In genomic region chr10:133258818-133259602, GRCh38 we compare ENCODE assay signal across 8 cellular contexts. TPM values are rescaled to one million over a fixed set of nuclear protein-coding genes. Genes with fewer than 3 reads are reported as not detected.
DNase-seq lines count a peak whose midpoint lies in the region; ATAC-seq and TF ChIP-seq lines count a peak whose summit lies in the region.

No MANE protein-coding gene starts in this region.

- peaks cover 12% of the 10 kb centered on the region for H3K4me1 Mint-ChIP-seq in GM23338

- H3F3A ChIP-seq in GM23338 (replicated peaks; ENCODE audit: low read depth), result no peaks in the 10 kb centered on the region
- peaks cover 6% of the 10 kb centered on the region for H3F3A ChIP-seq in SK-N-SH (replicated peaks; ENCODE audit: insufficient read depth)

- H3K4me1 ChIP-seq in GM23338 (ENCODE audit: insufficient read depth), result peaks cover 13% of the 10 kb centered on the region
- peaks cover 16 to 17% of the 10 kb centered on the region in 2 experiments; a peak in 3 of 4 replicates for H3K4me1 ChIP-seq in SK-N-SH (ENCODE audit: control insufficient read depth in 1 of 2, insufficient read depth in 2 of 2, low read depth in 1 of 2, low read length in 1 of 2)

- POLR2A ChIA-PET in SK-N-SH (lab: Yijun Ruan, JAX), result no interaction called here

- CTCF ChIA-PET in SK-N-SH (lab: Yijun Ruan, JAX), result interaction anchor here (1.1 kb wide), 1 partner anchor 49 kb away, joined by 3 read pairs; no protein-coding TSS in a partner anchor

- no peaks in the 10 kb centered on the region for H4K20me1 ChIP-seq in GM23338 (replicated peaks; ENCODE audit: insufficient read depth)
- H4K20me1 ChIP-seq in SK-N-SH (ENCODE audit: insufficient read depth), result no peaks in the 10 kb centered on the region

- H3K79me2 ChIP-seq in GM23338 (replicated peaks; ENCODE audit: insufficient read depth), result no peaks in the 10 kb centered on the region
- H3K79me2 ChIP-seq in SK-N-SH (ENCODE audit: insufficient read depth), result no peaks in the 10 kb centered on the region

- H3K27ac ChIP-seq in GM23338 (ENCODE audit: low read depth) (no peak overlapping the region), SK-N-SH (ENCODE audit: low read depth in 2 of 2, low read length in 1 of 2) (peak overlapping the region in 1 of 2 experiments; percentile 76; a peak in 2 of 4 replicates)

- no peaks in the 10 kb centered on the region; the same call in 2 of the 3 replicates for H3K36me3 Mint-ChIP-seq in GM23338 (ENCODE audit: low read depth)

- H2AFZ ChIP-seq in GM23338 (no peak overlapping the region), SK-N-SH (ENCODE audit: low read depth) (peak overlapping the region; percentile 71)

- peaks cover 23% of the 10 kb centered on the region for H3K27me3 Mint-ChIP-seq in GM23338 (ENCODE audit: insufficient read depth, low read depth, poor library complexity)

- 24% methylated on average over 12 of the region's 24 CpGs for WGBS in SK-N-SH (ENCODE audit: low lambda C conversion rate)

- H3K27ac Mint-ChIP-seq in GM23338, result no peak overlapping the region

- no peak for TF ChIP-seq RAD21 in SK-N-SH (IDR thresholded peaks at IDR 0.05; ENCODE audit: low read length)

- H3K27me3 ChIP-seq in GM23338 (ENCODE audit: insufficient read depth) (peaks cover 8% of the 10 kb centered on the region), SK-N-SH (ENCODE audit: insufficient read depth) (no peaks in the 10 kb centered on the region)

- no peaks in the 10 kb centered on the region for H3K9me3 ChIP-seq in SK-N-SH

- TF ChIP-seq EP300 in SK-N-SH (IDR thresholded peaks at IDR 0.05; ENCODE audit: borderline replicate concordance in 1 of 2, low read depth in 1 of 2, low read length in 1 of 2), result peak in 1 of 2 experiments; percentile 89; a peak in 1 of 4 replicates

- ATAC-seq in GM23338 (no peak), GM18519 (IDR thresholded peaks at IDR 0.05; ENCODE audit: low FRiP score, unreplicated experiment) (no peak)

- peak overlapping the region; percentile 18; the same call in 1 of the 3 replicates for H3K4me3 Mint-ChIP-seq in GM23338

- H3K4me3 ChIP-seq in GM23338, result no peak overlapping the region
- no peak overlapping the region for H3K4me3 ChIP-seq in SK-N-SH (ENCODE audit: low read depth in 2 of 2, low read length in 1 of 2)

- H3K4me2 ChIP-seq in GM23338, result no peak overlapping the region
- peak overlapping the region; percentile 67 for H3K4me2 ChIP-seq in SK-N-SH

- intact Hi-C loops in cardiac septum (cut with DNase I), result loop anchor here (10.0 kb wide), 1 partner anchor 114 kb away; no protein-coding TSS in a partner anchor

- H3K36me3 ChIP-seq in GM23338 (ENCODE audit: insufficient read depth), result no peaks in the 10 kb centered on the region
- no peaks in the 10 kb centered on the region for H3K36me3 ChIP-seq in SK-N-SH (replicated peaks in 1 of 2; ENCODE audit: control insufficient read depth in 1 of 2, insufficient read depth in 2 of 2, low read length in 1 of 2)

- no peak for TF ChIP-seq CTCF in GM23338 (conservative IDR thresholded peaks at IDR 0.05; ENCODE audit: low read depth in 2 of 2)
- TF ChIP-seq CTCF in SK-N-SH (IDR thresholded peaks at IDR 0.05), result no peak

- no peak for DNase-seq in GM23338 (ENCODE audit: low spot score)
- no peak for DNase-seq in SK-N-SH
- peak; percentile 71 for DNase-seq in activated naive CD4-positive, alpha-beta T cell treated with anti-CD3 and anti-CD28 coated beads, Interleukin-2, amount 50 U/mL, for 16 hours
- peak; percentile 92 for DNase-seq in cardiac septum (ENCODE audit: low spot score)
- peak; percentile 88 for DNase-seq in smooth muscle cell of the brain vasculature (ENCODE audit: low read depth, low spot score)
- no peak for DNase-seq in mesenteric fat pad (ENCODE audit: low spot score)
- DNase-seq in HuH-7.5 (ENCODE audit: low spot score), result no peak

- no peaks in the 10 kb centered on the region; the same call in 1 of the 3 replicates for H3K9me3 Mint-ChIP-seq in GM23338

- H3K9me2 ChIP-seq in GM23338 (ENCODE audit: insufficient read depth), result no peaks in the 10 kb centered on the region
- no peaks in the 10 kb centered on the region for H3K9me2 ChIP-seq in SK-N-SH

- H3K9ac ChIP-seq in SK-N-SH, result 0 out of 2 replicates have a peak overlapping the region, but pooled peaks have one; percentile 11

TF ChIP-seq in GM23338, 12 proteins besides CTCF, POLR2A, EP300 and RAD21 (continues in another document):
- TF ChIP-seq EZH2phosphoT487 (IDR thresholded peaks at IDR 0.05; ENCODE audit: unreplicated experiment), result no peak

TF ChIP-seq in SK-N-SH, 30 proteins besides CTCF, POLR2A, EP300 and RAD21 (continues in another document):
- TF ChIP-seq RXRA (IDR thresholded peaks at IDR 0.05; ENCODE audit: borderline replicate concordance, low read depth) (peak; percentile 75; the same call in 1 of the 2 replicates), TAF1 (IDR thresholded peaks at IDR 0.05; ENCODE audit: borderline replicate concordance, low read depth, low read length) (peak; percentile 23; the same call in 1 of the 2 replicates), FOXJ3 (CRISPR knock-in tag; IDR thresholded peaks at IDR 0.05) (no peak), GABPA (IDR thresholded peaks at IDR 0.05; ENCODE audit: low read depth) (peak; percentile 67), MXI1 (IDR thresholded peaks at IDR 0.05; ENCODE audit: low read depth, low read length) (no peak), CHD2 (IDR thresholded peaks at IDR 0.05; ENCODE audit: low read length, partially characterized antibody) (no peak), TCF12 (IDR thresholded peaks at IDR 0.05) (peak; percentile 88), ZBTB33 (IDR thresholded peaks at IDR 0.05; ENCODE audit: borderline replicate concordance, low read depth) (no peak), USF1 (IDR thresholded peaks at IDR 0.05; ENCODE audit: borderline replicate concordance, low read depth) (peak; percentile 57; the same call in 1 of the 2 replicates), FOSL2 (IDR thresholded peaks at IDR 0.05; ENCODE audit: borderline replicate concordance, low read depth) (peak; percentile 91), POLR2AphosphoS5 (IDR thresholded peaks at IDR 0.05; ENCODE audit: low read depth, low read length) (peak; percentile 64; the same call in 1 of the 2 replicates), YY1 (IDR thresholded peaks at IDR 0.05; ENCODE audit: low read depth) (peak; percentile 46; the same call in 1 of the 2 replicates), EZH2phosphoT487 (IDR thresholded peaks at IDR 0.05; ENCODE audit: borderline replicate concordance, low read depth) (no peak)

RNA-seq across cellular contexts. Expression of gene ADAM8, which starts 17.7 kb away (rescaled TPM):
- 5.5 and 7.4 TPM in 2 replicates for total RNA-seq in GM23338 (2014; rRNA removed; shearing (Covaris generic))
- polyA plus RNA-seq in GM23338 (2016; fragmentation: Nextera tagmentation; extraction: Ambion mirVana) (1.9 and 2.1 TPM in 2 replicates), SK-N-SH (2012; rRNA removed) (1.6 and 1.7 TPM in 2 replicates)
- 0.33 and 0.42 TPM in 2 replicates for polyA plus RNA-seq in SK-N-SH (2012; cell fraction: cytosol; rRNA removed)
- 13.7 and 16.4 TPM in 2 replicates for polyA plus RNA-seq in SK-N-SH (2012; cell fraction: nucleus; rRNA removed)
- total RNA-seq in cardiac septum (4.3 TPM), mesenteric fat pad (12.0 TPM)

RNA-seq across cellular contexts. Expression of gene VENTX, which starts 21.4 kb away (rescaled TPM):
- 6.3 and 8.1 TPM in 2 replicates for total RNA-seq in GM23338 (2014; rRNA removed; shearing (Covaris generic))
- 4.8 and 5.1 TPM in 2 replicates for polyA plus RNA-seq in GM23338 (2016; fragmentation: Nextera tagmentation; extraction: Ambion mirVana)
- polyA plus RNA-seq in SK-N-SH (2012; rRNA removed), result not detected in 2 replicates
- polyA plus RNA-seq in SK-N-SH (2012; cell fraction: cytosol; rRNA removed), result not detected in 2 replicates
- not detected in 2 replicates for polyA plus RNA-seq in SK-N-SH (2012; cell fraction: nucleus; rRNA removed)
- total RNA-seq in cardiac septum, result 0.40 TPM
- 4.0 TPM for total RNA-seq in mesenteric fat pad

RNA-seq across cellular contexts. Expression of gene UTF1, which starts 29.0 kb away (rescaled TPM):
- total RNA-seq in GM23338 (2014; rRNA removed; shearing (Covaris generic)), result 7.7 and 12.2 TPM in 2 replicates
- polyA plus RNA-seq in GM23338 (2016; fragmentation: Nextera tagmentation; extraction: Ambion mirVana) (51.4 and 55.7 TPM in 2 replicates), SK-N-SH (2012; rRNA removed) (not detected in 2 replicates)
- polyA plus RNA-seq in SK-N-SH (2012; cell fraction: cytosol; rRNA removed), result not detected in 2 replicates
- polyA plus RNA-seq in SK-N-SH (2012; cell fraction: nucleus; rRNA removed), result not detected in 2 replicates
- total RNA-seq in cardiac septum (not detected), mesenteric fat pad (not detected)

RNA-seq across cellular contexts. Expression of gene TUBGCP2, which starts 49.7 kb away (rescaled TPM):
- 51.5 and 67.7 TPM in 2 replicates for total RNA-seq in GM23338 (2014; rRNA removed; shearing (Covaris generic))
- 56.6 and 59.6 TPM in 2 replicates for polyA plus RNA-seq in GM23338 (2016; fragmentation: Nextera tagmentation; extraction: Ambion mirVana)
- polyA plus RNA-seq in SK-N-SH (2012; rRNA removed), result 47.4 and 49.1 TPM in 2 replicates
- 21.2 and 31.5 TPM in 2 replicates for polyA plus RNA-seq in SK-N-SH (2012; cell fraction: cytosol; rRNA removed)
- polyA plus RNA-seq in SK-N-SH (2012; cell fraction: nucleus; rRNA removed), result 99.3 and 109 TPM in 2 replicates
- total RNA-seq in cardiac septum, result 39.4 TPM
- total RNA-seq in mesenteric fat pad, result 46.3 TPM

RNA-seq across cellular contexts. Expression of gene ZNF511, which starts 49.7 kb away (rescaled TPM):
- total RNA-seq in GM23338 (2014; rRNA removed; shearing (Covaris generic)), result 41.0 and 41.3 TPM in 2 replicates
- polyA plus RNA-seq in GM23338 (2016; fragmentation: Nextera tagmentation; extraction: Ambion mirVana) (104 and 114 TPM in 2 replicates), SK-N-SH (2012; rRNA removed) (43.5 and 62.3 TPM in 2 replicates)
- polyA plus RNA-seq in SK-N-SH (2012; cell fraction: cytosol; rRNA removed), result 33.7 and 40.0 TPM in 2 replicates
- 41.9 and 53.5 TPM in 2 replicates for polyA plus RNA-seq in SK-N-SH (2012; cell fraction: nucleus; rRNA removed)
- total RNA-seq in cardiac septum (34.4 TPM), mesenteric fat pad (32.9 TPM)

Comparison
In these comparisons a context has a peak if more than half of its experiments do, and no peak if none do; other contexts are left out.
1. DNase-seq: peak in activated naive CD4-positive, alpha-beta T cell treated with anti-CD3 and anti-CD28 coated beads, Interleukin-2, amount 50 U/mL, for 16 hours (single experiment), cardiac septum (single experiment) and smooth muscle cell of the brain vasculature (single experiment); none in GM23338 (single experiment), SK-N-SH (single experiment), mesenteric fat pad (single experiment) and HuH-7.5 (single experiment).